ENCODE assay signal across 31 cellular contexts in genomic region chr7:123562121-123562520, GRCh38. TPM values are rescaled to one million over a fixed set of nuclear protein-coding genes. Genes with fewer than 3 reads are reported as not detected.
"Had no signal": no experiment of that assay in that cellular context is flagged by ENCODE, and none has a peak within 500 bp of the region (broad histone marks: within the 10 kb centered on the region; RNA-seq: fewer than 3 reads in every experiment).

No MANE protein-coding gene starts in this region.

- H3K4me1 ChIP-seq: colonic mucosa, lower lobe of right lung had no signal

- H3K36me3 ChIP-seq: colonic mucosa, esophagus squamous epithelium, gastrocnemius medialis, heart right ventricle, left lung, lower lobe of right lung had no signal

- ATAC-seq: effector memory CD8-positive, alpha-beta T cell; esophagus mucosa; gastrocnemius medialis; heart right ventricle; left cardiac atrium; left lung; left ventricle myocardium superior; lower lobe of right lung had no signal

- H3K27ac ChIP-seq: colonic mucosa, epithelial cell of prostate, esophagus squamous epithelium, gastrocnemius medialis, heart right ventricle, left lung, lower lobe of right lung had no signal

- H3K4me3 ChIP-seq: colonic mucosa, esophagus squamous epithelium, gastrocnemius medialis, heart right ventricle, left lung, lower lobe of right lung had no signal

- H3K9me3 ChIP-seq: colonic mucosa, esophagus squamous epithelium, gastrocnemius medialis, heart right ventricle, left lung, lower lobe of right lung had no signal

- H3K27ac Mint-ChIP-seq: dendritic cell treated with granulocyte-macrophage colony-stimulating factor and Interleukin-4, amounts not matched to agents 40 ng/mL and 50 ng/mL, for 4 days; effector memory CD8-positive, alpha-beta T cell; endodermal cell; mesothelial cell of epicardium had no signal

- H3K36me3 Mint-ChIP-seq: mesothelial cell of epicardium had no signal

- H3K9me3 Mint-ChIP-seq: dendritic cell treated with granulocyte-macrophage colony-stimulating factor and Interleukin-4, amounts not matched to agents 40 ng/mL and 50 ng/mL, for 4 days; effector memory CD8-positive, alpha-beta T cell; endodermal cell; mesothelial cell of epicardium had no signal

- DNase-seq: colonic mucosa; cortex of kidney; effector CD8-positive, alpha-beta T cell; effector memory CD8-positive, alpha-beta T cell; endodermal cell; erythroblast; esophagus squamous epithelium; foreskin fibroblast; foreskin melanocyte; gastrocnemius medialis; glutamatergic neuron; head of caudate nucleus; heart right ventricle; hippocampal formation; left cardiac atrium; left lung; left ventricle myocardium superior; lower lobe of right lung; mesenchymal stem cell had no signal

- H3K27me3 ChIP-seq: colonic mucosa, gastrocnemius medialis, heart right ventricle, left lung had no signal

- H3K4me3 Mint-ChIP-seq: dendritic cell treated with granulocyte-macrophage colony-stimulating factor and Interleukin-4, amounts not matched to agents 40 ng/mL and 50 ng/mL, for 4 days; effector memory CD8-positive, alpha-beta T cell; endodermal cell; mesothelial cell of epicardium had no signal

RNA-seq across cellular contexts. Expression of gene IQUB, which starts 27.7 kb away (rescaled TPM):
- total RNA-seq: esophagus mucosa had no signal

RNA-seq across cellular contexts. Expression of gene ASB15, which starts 39.5 kb away (rescaled TPM):
- total RNA-seq: colonic mucosa, dermis microvascular lymphatic vessel endothelial cell, endodermal cell, esophagus mucosa, esophagus squamous epithelium, glomerular endothelial cell, kidney epithelial cell, left lung, lower leg skin, lower lobe of right lung, lung microvascular endothelial cell, mesenteric fat pad, mesothelial cell of epicardium, mucosa of gallbladder had no signal
- polyA plus RNA-seq: keratinocyte had no signal
